12 cellular contexts compared by ENCODE assay signal in genomic region chr18:24177499-24178133, GRCh38.
"Had no signal": no experiment of that assay in that cellular context is flagged by ENCODE, and none has a peak within 500 bp of the region (broad histone marks: within the 10 kb centered on the region; RNA-seq: fewer than 3 reads in every experiment).

No MANE protein-coding gene starts in this region.

- FAIRE-seq: bronchial epithelial cell, TTC549 had no signal

- H3K36me3 Mint-ChIP-seq: activated naive CD8-positive, alpha-beta T cell treated with anti-CD3 and anti-CD28 coated beads for 36 hours had no signal

- H3K9me3 ChIP-seq: esophagus squamous epithelium, ovary, stomach, tibial artery, uterus had no signal

- H3K36me3 ChIP-seq: ovary, uterus had no signal

- H3K9me3 Mint-ChIP-seq: activated naive CD8-positive, alpha-beta T cell treated with anti-CD3 and anti-CD28 coated beads for 36 hours; neural crest cell had no signal

- H3K27me3 Mint-ChIP-seq: activated naive CD8-positive, alpha-beta T cell treated with anti-CD3 and anti-CD28 coated beads for 36 hours; T-helper 17 cell had no signal

- H3K27me3 ChIP-seq: esophagus squamous epithelium, foreskin keratinocyte, ovary, stomach, tibial artery, uterus had no signal

- H3K4me1 ChIP-seq: esophagus squamous epithelium, uterus had no signal

- H3K27ac ChIP-seq: esophagus squamous epithelium, foreskin keratinocyte, ovary, stomach, tibial artery, uterus had no signal

- H3K4me3 ChIP-seq: esophagus squamous epithelium, ovary, stomach, tibial artery, uterus had no signal

- H3K4me3 Mint-ChIP-seq: activated naive CD8-positive, alpha-beta T cell treated with anti-CD3 and anti-CD28 coated beads for 36 hours; neural crest cell; T-helper 17 cell had no signal

- H3K27ac Mint-ChIP-seq: T-helper 17 cell had no signal

- DNase-seq: activated effector memory CD4-positive, alpha-beta T cell treated with Interleukin-2 at 50 U/mL for 16 hours; esophagus squamous epithelium had no signal
